Comparison of ENCODE assay signal across 15 cellular contexts in genomic region chr6:14754636-14755513, GRCh38.
DNase-seq lines count a peak whose midpoint lies in the region; ATAC-seq and TF ChIP-seq lines count a peak whose summit lies in the region.
"Had no signal": no experiment of that assay in that cellular context is flagged by ENCODE, and none has a peak within 500 bp of the region (broad histone marks: within the 10 kb centered on the region; RNA-seq: fewer than 3 reads in every experiment).

No MANE protein-coding gene starts in this region.

- peak in 2 of 7 experiments; percentile 24 to 49 for DNase-seq in CD8-positive, alpha-beta T cell
- DNase-seq in activated T-cell treated with anti-CD3 and anti-CD28 coated beads for 4 hours (peak; percentile 30), suprapubic skin (ENCODE audit: low spot score in 2 of 2) (no peak), dedifferentiated amniotic fluid mesenchymal stem cell (ENCODE audit: extremely low spot score) (no peak)
- peak; percentile 73 for DNase-seq in stimulated activated CD4-positive, alpha-beta T cell treated with anti-CD3 and anti-CD28 coated beads, Interleukin-15, amount 100 ng/mL, for 24 hours
- DNase-seq: DMS79, gastrocnemius medialis, islet precursor cell, NCI-H1930, NCI-H82 had no signal

- H3K27me3 ChIP-seq in CD8-positive, alpha-beta T cell (ENCODE audit: insufficient read depth, low read length): no peaks in the 10 kb centered on the region
- H3K27me3 ChIP-seq in suprapubic skin: no peaks in the 10 kb centered on the region
- H3K27me3 ChIP-seq: gastrocnemius medialis, right atrium auricular region had no signal

- peak overlapping the region; percentile 78 for H3K27ac Mint-ChIP-seq in CD8-positive, alpha-beta T cell

- no peak for TF ChIP-seq EP300 in suprapubic skin (IDR thresholded peaks at IDR 0.05)

- no peaks in the 10 kb centered on the region for H3K36me3 Mint-ChIP-seq in CD8-positive, alpha-beta T cell

- H3K27me3 Mint-ChIP-seq in CD8-positive, alpha-beta T cell (ENCODE audit: low read depth): no peaks in the 10 kb centered on the region

- H3K36me3 ChIP-seq in CD8-positive, alpha-beta T cell (ENCODE audit: insufficient read depth, low read length): no peaks in the 10 kb centered on the region
- no peaks in the 10 kb centered on the region for H3K36me3 ChIP-seq in suprapubic skin
- H3K36me3 ChIP-seq: gastrocnemius medialis, right atrium auricular region had no signal

- ATAC-seq in CD8-positive, alpha-beta T cell: peak; percentile 87
- ATAC-seq in HG03280 (IDR thresholded peaks at IDR 0.05; ENCODE audit: unreplicated experiment) (peak; percentile 74), GM21367 (IDR thresholded peaks at IDR 0.05; ENCODE audit: unreplicated experiment) (no peak), GM19324 (IDR thresholded peaks at IDR 0.05; ENCODE audit: low FRiP score, unreplicated experiment) (no peak)
- ATAC-seq: gastrocnemius medialis had no signal

- WGBS in suprapubic skin: 91% methylated on average over 22 of the region's 22 CpGs

- TF ChIP-seq POLR2A in suprapubic skin (IDR thresholded peaks at IDR 0.05): no peak

- intact Hi-C loops in CD8-positive, alpha-beta T cell (cut with DNase I, micrococcal nuclease): no loop called here

- H3K4me1 ChIP-seq in CD8-positive, alpha-beta T cell (ENCODE audit: insufficient read depth, low read length): no peaks in the 10 kb centered on the region
- H3K4me1 ChIP-seq in suprapubic skin: peaks cover 6% of the 10 kb centered on the region
- H3K4me1 ChIP-seq: gastrocnemius medialis, right atrium auricular region had no signal

- H3K4me1 Mint-ChIP-seq in CD8-positive, alpha-beta T cell (ENCODE audit: low read depth): no peaks in the 10 kb centered on the region

- no peaks in the 10 kb centered on the region for H3K9me3 Mint-ChIP-seq in CD8-positive, alpha-beta T cell

- CTCF ChIA-PET in CD8-positive, alpha-beta T cell (lab: Charles Lee): no interaction called here

- no peak overlapping the region for H3K4me3 ChIP-seq in CD8-positive, alpha-beta T cell (ENCODE audit: low read depth, low read length)
- no peak overlapping the region for H3K4me3 ChIP-seq in suprapubic skin
- H3K4me3 ChIP-seq: gastrocnemius medialis, right atrium auricular region had no signal

- POLR2A ChIA-PET in CD8-positive, alpha-beta T cell (lab: Charles Lee): no interaction called here

- peak overlapping the region; percentile 66 for H3K4me3 Mint-ChIP-seq in CD8-positive, alpha-beta T cell

- H3K27ac ChIP-seq in CD8-positive, alpha-beta T cell (ENCODE audit: low read depth, low read length): no peak overlapping the region
- no peak overlapping the region for H3K27ac ChIP-seq in suprapubic skin
- H3K27ac ChIP-seq: gastrocnemius medialis, KMS-11, right atrium auricular region had no signal

- no peak for TF ChIP-seq CTCF in CD8-positive, alpha-beta T cell (IDR thresholded peaks at IDR 0.05)
- TF ChIP-seq CTCF in suprapubic skin (IDR thresholded peaks at IDR 0.05): no peak

- H3K9me3 ChIP-seq in CD8-positive, alpha-beta T cell (ENCODE audit: low read length): no peaks in the 10 kb centered on the region
- H3K9me3 ChIP-seq in suprapubic skin: no peaks in the 10 kb centered on the region
- H3K9me3 ChIP-seq: gastrocnemius medialis, right atrium auricular region had no signal

Comparison
In these comparisons a context has a peak if more than half of its experiments do, and no peak if none do; other contexts are left out.
1. ATAC-seq: peak in CD8-positive, alpha-beta T cell (single experiment) and HG03280 (single experiment); none in GM21367 (single experiment) and GM19324 (single experiment).
2. DNase-seq: peak in activated T-cell treated with anti-CD3 and anti-CD28 coated beads for 4 hours (single experiment) and stimulated activated CD4-positive, alpha-beta T cell treated with anti-CD3 and anti-CD28 coated beads, Interleukin-15, amount 100 ng/mL, for 24 hours (single experiment); none in suprapubic skin (0 of 2) and dedifferentiated amniotic fluid mesenchymal stem cell (single experiment).